Comparison of ENCODE assay signal across 1 cellular context in the genomic region with DNA sequence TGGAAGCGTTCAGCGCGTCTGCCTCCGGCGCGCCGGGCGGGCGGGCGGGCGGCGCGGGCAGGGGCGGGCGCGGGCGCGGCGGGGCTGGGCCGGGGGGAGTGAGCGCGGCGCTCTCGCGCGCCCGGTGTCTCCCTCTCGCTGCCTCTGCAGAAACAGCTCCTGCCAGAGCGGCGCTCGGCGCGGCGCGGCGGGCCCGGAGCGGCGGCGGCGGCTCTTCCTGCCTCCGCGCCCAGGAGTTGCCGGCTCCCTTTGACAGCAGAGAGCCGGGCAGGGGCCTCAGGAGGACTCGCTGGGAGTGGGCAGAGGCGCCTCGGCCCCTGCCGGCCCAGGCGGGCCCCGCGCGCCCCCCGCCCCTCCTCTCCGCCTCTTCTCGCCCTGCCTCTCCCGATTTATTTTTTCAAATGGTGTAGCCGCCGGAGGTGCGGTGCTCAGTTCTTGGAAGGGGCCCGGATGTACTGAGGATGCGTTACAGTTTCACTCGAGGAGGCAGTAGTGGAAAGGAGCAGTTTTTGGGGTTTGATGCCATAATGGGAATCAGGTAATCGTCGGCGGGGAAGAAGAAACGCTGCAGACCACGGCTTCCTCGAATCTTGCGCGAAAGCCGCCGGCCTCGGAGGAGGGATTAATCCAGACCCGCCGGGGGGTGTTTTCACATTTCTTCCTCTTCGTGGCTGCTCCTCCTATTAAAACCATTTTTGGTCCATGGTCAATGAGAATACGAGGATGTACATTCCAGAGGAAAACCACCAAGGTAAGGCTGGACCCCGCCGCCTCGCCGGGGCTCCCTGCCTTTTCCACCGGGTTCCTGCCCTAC.
TF ChIP-seq lines count a peak whose summit lies in the region.

Gene CACNA1C (plus strand): TSS at position 127 of the 814 bp plus-strand sequence. CDS start 576 bp downstream, at position 703.

TF ChIP-seq in IMR-90, 13 proteins besides CTCF, POLR2A, EP300 and RAD21:
- TF ChIP-seq CHD1 (IDR thresholded peaks at IDR 0.05; ENCODE audit: low read depth, low read length) (no peak), RFX5 (IDR thresholded peaks at IDR 0.05; ENCODE audit: low read depth, low read length) (no peak), RCOR1 (IDR thresholded peaks at IDR 0.05; ENCODE audit: insufficient replicate concordance, low read length) (no peak), MAZ (IDR thresholded peaks at IDR 0.05; ENCODE audit: borderline replicate concordance, low read depth, low read length) (no peak), BHLHE40 (IDR thresholded peaks at IDR 0.05; ENCODE audit: low read depth, low read length) (no peak)
